ENCODE assay signal across 8 cellular contexts in the genomic region with DNA sequence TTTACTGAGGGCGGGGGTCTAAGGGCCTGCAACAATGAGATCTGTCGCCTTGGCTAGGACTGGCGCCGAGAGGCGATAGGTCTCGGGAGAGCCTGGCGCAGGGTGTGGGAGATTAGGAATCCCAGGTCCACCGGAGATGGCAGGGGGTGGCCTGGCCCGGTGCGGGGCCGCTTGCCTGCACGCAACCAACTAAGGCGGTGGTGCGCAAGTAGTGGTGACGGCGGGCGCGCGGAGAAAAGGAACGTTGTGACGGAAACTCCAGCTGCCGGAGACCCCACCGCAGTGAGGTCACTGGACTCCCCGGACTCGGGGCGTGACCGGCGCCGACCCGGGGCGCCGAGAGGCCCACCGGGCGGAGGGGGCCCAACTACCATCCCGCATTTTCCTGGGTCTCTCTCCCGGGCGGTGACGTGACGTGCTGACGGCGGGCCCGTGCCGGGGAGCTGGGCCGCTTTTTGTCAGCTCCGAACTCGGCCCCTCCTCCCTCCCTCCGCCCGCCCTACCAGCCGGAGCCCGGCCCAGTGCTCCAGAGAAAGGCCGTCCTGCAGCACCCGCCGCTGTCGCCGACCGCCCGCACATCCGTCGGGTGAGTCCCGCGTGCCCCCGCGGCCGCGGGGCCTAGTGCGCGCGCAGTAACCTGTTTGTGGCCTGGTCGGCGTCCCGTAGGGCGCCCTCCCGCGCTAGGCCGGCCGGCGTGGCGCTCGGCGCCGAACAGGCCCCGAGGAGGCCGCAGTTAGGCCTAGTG. TPM values are rescaled to one million over a fixed set of nuclear protein-coding genes. Genes with fewer than 3 reads are reported as not detected.
DNase-seq lines count a peak whose midpoint lies in the region; ATAC-seq and TF ChIP-seq lines count a peak whose summit lies in the region.

A gene (plus strand): TSS at position 521 of the 745 bp plus-strand sequence. CDS start 18,556 bp downstream, outside the sequence.

- H3K4me1 Mint-ChIP-seq in endothelial cell (ENCODE audit: unreplicated experiment): peaks cover 16% of the 10 kb centered on the region

- peak within 1 kb of the TSS; percentile 92 for H3K4me3 Mint-ChIP-seq in endothelial cell (ENCODE audit: unreplicated experiment)

- peak; percentile 8 for DNase-seq in DMS79 (lab: John Stamatoyannopoulos, UW)
- peak; percentile 60 for DNase-seq in T1000 (lab: John Stamatoyannopoulos, UW)
- peak; percentile 49 for DNase-seq in endothelial cell (ENCODE audit: low spot score)
- peak; percentile 45 for DNase-seq in putamen (ENCODE audit: low spot score)
- no peak for DNase-seq in 8988T

- H3K36me3 Mint-ChIP-seq in endothelial cell (ENCODE audit: low read depth, unreplicated experiment): no peaks in the 10 kb centered on the region

- H3K27me3 Mint-ChIP-seq in endothelial cell (ENCODE audit: unreplicated experiment): peaks cover 2% of the 10 kb centered on the region

- no peaks in the 10 kb centered on the region for H3K9me3 Mint-ChIP-seq in endothelial cell (ENCODE audit: unreplicated experiment)

- peak within 1 kb of the TSS; percentile 96 for H3K27ac Mint-ChIP-seq in endothelial cell (ENCODE audit: unreplicated experiment)

- no peak for TF ChIP-seq CTCF in endothelial cell (IDR thresholded peaks at IDR 0.05; ENCODE audit: unreplicated experiment)

- peak; percentile 38 for ATAC-seq in HG03039 (IDR thresholded peaks at IDR 0.05; ENCODE audit: unreplicated experiment)
- no peak for ATAC-seq in HG03097 (IDR thresholded peaks at IDR 0.05; ENCODE audit: low FRiP score, unreplicated experiment)
- ATAC-seq in HG02571 (IDR thresholded peaks at IDR 0.05; ENCODE audit: unreplicated experiment): no peak

RNA-seq across cellular contexts. Expression of the gene that starts here (rescaled TPM):
- total RNA-seq in endothelial cell (ENCODE audit: unreplicated experiment): 24.2 TPM
